Comparison of ENCODE assay signal across 24 cellular contexts in the genomic region with DNA sequence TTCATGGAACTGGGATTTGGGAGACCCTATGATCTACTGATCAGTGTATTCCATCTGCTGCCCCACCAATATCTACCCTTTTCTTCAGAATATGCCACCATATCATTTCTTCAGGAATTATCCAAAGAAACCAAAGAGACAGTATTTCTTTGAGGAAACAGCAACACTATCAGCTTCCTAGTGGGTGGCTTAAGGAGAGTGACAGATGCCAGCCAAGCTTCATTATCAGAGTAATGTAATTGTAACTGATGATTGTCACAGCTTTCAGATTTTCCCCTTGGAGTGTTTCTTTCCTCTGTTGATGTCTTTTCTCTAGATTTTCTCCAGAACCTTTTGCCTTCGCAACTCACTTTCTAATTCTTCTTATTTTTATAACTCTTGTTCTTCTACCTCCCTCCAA.
"Had no signal": no experiment of that assay in that cellular context is flagged by ENCODE, and none has a peak within 500 bp of the region (broad histone marks: within the 10 kb centered on the region; RNA-seq: fewer than 3 reads in every experiment).

No MANE protein-coding gene starts in this region.

- H3K27ac Mint-ChIP-seq: naive thymus-derived CD4-positive, alpha-beta T cell; natural killer cell treated with Interleukin-12 subunit alpha and Interleukin-12 subunit beta and Interleukin-15 and Interleukin-18, amount 100 ng/mL, for 72 hours; progenitor cell of endocrine pancreas; stimulated activated memory B cell treated with anti-CD40 and anti-IgM and Interleukin-4, amounts not matched to agents 10 μg/mL and 1 μg/mL and 100 μg/mL, for 72 hours; stimulated activated naive CD8-positive, alpha-beta T cell treated with anti-CD3 and anti-CD28 coated beads, Interleukin-15, amount 100 ng/mL, for 72 hours; type B pancreatic cell had no signal

- H3K4me2 ChIP-seq: smooth muscle cell had no signal

- H3K4me3 ChIP-seq: left ventricle myocardium inferior, lung, mucosa of descending colon, right atrium auricular region, right lobe of liver, smooth muscle cell, tibial nerve, uterus had no signal

- H3K4me3 Mint-ChIP-seq: naive thymus-derived CD4-positive, alpha-beta T cell; natural killer cell treated with Interleukin-12 subunit alpha and Interleukin-12 subunit beta and Interleukin-15 and Interleukin-18, amount 100 ng/mL, for 72 hours; neural crest cell; stimulated activated memory B cell treated with anti-CD40 and anti-IgM and Interleukin-4, amounts not matched to agents 10 μg/mL and 1 μg/mL and 100 μg/mL, for 72 hours; stimulated activated naive CD8-positive, alpha-beta T cell treated with anti-CD3 and anti-CD28 coated beads, Interleukin-15, amount 100 ng/mL, for 72 hours; type B pancreatic cell had no signal

- H3K36me3 ChIP-seq: left ventricle myocardium inferior, right atrium auricular region, right lobe of liver, tibial nerve, uterus had no signal

- H3K9me3 Mint-ChIP-seq: neural crest cell; stimulated activated memory B cell treated with anti-CD40 and anti-IgM and Interleukin-4, amounts not matched to agents 10 μg/mL and 1 μg/mL and 100 μg/mL, for 72 hours; stimulated activated naive CD8-positive, alpha-beta T cell treated with anti-CD3 and anti-CD28 coated beads, Interleukin-15, amount 100 ng/mL, for 72 hours; type B pancreatic cell had no signal

- H3K4me1 ChIP-seq: left ventricle myocardium inferior, right atrium auricular region, right lobe of liver, uterus had no signal

- H3K4me1 Mint-ChIP-seq: naive thymus-derived CD4-positive, alpha-beta T cell; neural crest cell; stimulated activated memory B cell treated with anti-CD40 and anti-IgM and Interleukin-4, amounts not matched to agents 10 μg/mL and 1 μg/mL and 100 μg/mL, for 72 hours; stimulated activated naive CD8-positive, alpha-beta T cell treated with anti-CD3 and anti-CD28 coated beads, Interleukin-15, amount 100 ng/mL, for 72 hours had no signal

- H3K36me3 Mint-ChIP-seq: naive thymus-derived CD4-positive, alpha-beta T cell; stimulated activated memory B cell treated with anti-CD40 and anti-IgM and Interleukin-4, amounts not matched to agents 10 μg/mL and 1 μg/mL and 100 μg/mL, for 72 hours; type B pancreatic cell had no signal

- DNase-seq: islet precursor cell; left ventricle myocardium inferior; midbrain; mucosa of descending colon; naive thymus-derived CD4-positive, alpha-beta T cell; nucleus accumbens; right lobe of liver; stimulated activated CD4-positive, alpha-beta T cell treated with anti-CD3 and anti-CD28 coated beads, Interleukin-1b, Interleukin-23, amount 100 ng/mL, for 48 hours; stimulated activated CD4-positive, alpha-beta T cell treated with anti-CD3 and anti-CD28 coated beads, Interleukin-2, amount 100 ng/mL, for 48 hours; stimulated activated CD4-positive, alpha-beta T cell treated with anti-CD3 and anti-CD28 coated beads, Interleukin-4, amount 100 ng/mL, for 4 hours; stimulated activated CD8-positive, alpha-beta memory T cell treated with anti-CD3 and anti-CD28 coated beads, Interleukin-4, amount 100 ng/mL, for 48 hours; stimulated activated naive CD4-positive, alpha-beta T cell treated with Interleukin-2 at 50 U/mL for 16 hours; stimulated activated naive CD8-positive, alpha-beta T cell treated with anti-CD3 and anti-CD28 coated beads, Interleukin-15, amount 100 ng/mL, for 72 hours; substantia nigra; uterus had no signal

- H3K9me3 ChIP-seq: left ventricle myocardium inferior, mucosa of descending colon, right atrium auricular region, right lobe of liver, tibial nerve, uterus had no signal

- H3K27ac ChIP-seq: left ventricle myocardium inferior, right atrium auricular region, right lobe of liver, tibial nerve, uterus had no signal

- ATAC-seq: mucosa of descending colon; naive thymus-derived CD4-positive, alpha-beta T cell; natural killer cell treated with Interleukin-12 subunit alpha and Interleukin-12 subunit beta and Interleukin-15 and Interleukin-18, amount 100 ng/mL, for 72 hours; right lobe of liver; stimulated activated memory B cell treated with anti-CD40 and anti-IgM and Interleukin-4, amounts not matched to agents 10 μg/mL and 1 μg/mL and 100 μg/mL, for 72 hours; stimulated activated naive CD8-positive, alpha-beta T cell treated with anti-CD3 and anti-CD28 coated beads, Interleukin-15, amount 100 ng/mL, for 72 hours had no signal

- H3K27me3 ChIP-seq: right atrium auricular region, right lobe of liver, tibial nerve, uterus had no signal

- H3K27me3 Mint-ChIP-seq: natural killer cell treated with Interleukin-12 subunit alpha and Interleukin-12 subunit beta and Interleukin-15 and Interleukin-18, amount 100 ng/mL, for 72 hours; progenitor cell of endocrine pancreas; stimulated activated memory B cell treated with anti-CD40 and anti-IgM and Interleukin-4, amounts not matched to agents 10 μg/mL and 1 μg/mL and 100 μg/mL, for 72 hours; stimulated activated naive CD8-positive, alpha-beta T cell treated with anti-CD3 and anti-CD28 coated beads, Interleukin-15, amount 100 ng/mL, for 72 hours had no signal
